Comparison of ENCODE assay signal across 8 cellular contexts in the genomic region with DNA sequence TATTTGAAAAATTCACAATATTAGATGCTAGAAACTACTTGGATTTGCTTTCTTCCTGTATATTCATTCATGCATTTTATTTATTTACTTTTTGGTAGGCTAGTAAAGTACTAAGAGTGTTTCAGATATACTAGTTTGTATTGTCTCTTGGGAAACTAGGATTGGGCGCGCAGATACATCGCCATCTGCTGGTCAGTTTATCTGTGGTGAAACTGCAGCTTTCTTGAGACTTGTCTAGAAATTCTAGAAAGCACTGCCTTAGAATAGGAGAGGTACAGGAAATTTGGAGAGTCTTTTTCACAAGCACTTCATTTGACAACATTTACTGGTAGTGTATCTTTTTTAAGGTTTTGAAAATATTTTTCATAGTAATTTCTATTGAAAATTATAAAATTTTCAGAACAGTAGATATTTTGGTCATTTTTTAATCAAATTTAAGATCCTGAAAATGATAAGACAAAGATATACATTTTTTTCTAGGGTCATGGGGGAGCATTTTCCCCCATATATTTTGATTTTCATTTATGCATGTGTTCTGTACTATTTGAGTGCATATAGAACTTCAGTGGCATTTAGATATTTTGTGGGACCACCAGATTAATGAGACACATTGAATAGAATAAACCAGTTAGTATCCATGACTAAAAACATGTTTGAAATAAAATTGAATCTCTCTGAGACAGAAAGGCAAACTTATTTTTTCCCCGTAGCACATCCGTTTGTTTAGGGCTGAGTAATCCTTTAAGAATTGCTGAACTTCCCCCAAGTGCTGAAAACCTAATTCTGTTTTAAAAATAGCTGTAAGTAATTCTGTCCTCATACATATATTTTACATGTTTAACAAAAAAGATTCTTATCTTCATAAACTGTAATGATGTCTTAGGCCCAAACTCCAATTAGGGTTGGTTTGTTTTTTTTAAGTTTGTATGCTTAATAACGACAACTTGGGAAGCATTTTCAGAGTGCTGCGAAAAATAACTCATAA. TPM values are rescaled to one million over a fixed set of nuclear protein-coding genes. Genes with fewer than 3 reads are reported as not detected.
A peak's percentile ranks its signal among the peaks of the same experiment; 100 is the strongest.
DNase-seq lines count a peak whose midpoint lies in the region; ATAC-seq and TF ChIP-seq lines count a peak whose summit lies in the region.

No MANE protein-coding gene starts in this region.

- peak; percentile 93 for DNase-seq in DMS79 treated with DMSO at 0.1 percent for 48 hours (lab: John Stamatoyannopoulos, UW)
- peak; percentile 65 for DNase-seq in NCI-H2196 treated with DMSO at 0.1 percent for 48 hours (lab: John Stamatoyannopoulos, UW; ENCODE audit: unreplicated experiment)
- peak; percentile 60 for DNase-seq in colonic mucosa
- peak in 2 of 3 donors; percentile 56 to 63 for DNase-seq in right lobe of liver
- peak; percentile 13 to 31 (median 30) for DNase-seq in stimulated activated CD4-positive, alpha-beta T cell treated with anti-CD3 and anti-CD28 coated beads, TNF-alpha, amount 100 ng/mL, for 24 hours (ENCODE audit: low read depth in 3 of 3)
- no peak for DNase-seq in mesenteric fat pad (ENCODE audit: low spot score)

- TF ChIP-seq CTCF in WI38 (IDR thresholded peaks at IDR 0.05; ENCODE audit: low read depth, low read length) (peak; percentile 53), colonic mucosa (IDR thresholded peaks at IDR 0.05) (peak; percentile 79), right lobe of liver (IDR thresholded peaks at IDR 0.05) (peak; percentile 88 to 94 (median 91))

- H3K27me3 ChIP-seq in colonic mucosa = no peaks in the 10 kb centered on the region
- no peaks in the 10 kb centered on the region for H3K27me3 ChIP-seq in right lobe of liver

- no peaks in the 10 kb centered on the region for H3K9me3 ChIP-seq in colonic mucosa
- no peaks in the 10 kb centered on the region for H3K9me3 ChIP-seq in right lobe of liver

- 43% methylated on average over 7 of the region's 7 CpGs for WGBS in right lobe of liver (ENCODE audit: insufficient coverage, low coverage, low lambda C conversion rate, missing lambda C conversion rate)

- intact Hi-C loops in colonic mucosa (cut with DNase I) = loop anchor here (5.0 to 10.0 kb wide), 4 partner anchors 227 to 398 kb away; partner anchors contain the start of gene SIX4
- intact Hi-C loops in right lobe of liver (cut with DNase I) = no loop called here

- H3K4me1 ChIP-seq in colonic mucosa (no peaks in the 10 kb centered on the region), right lobe of liver (no peaks in the 10 kb centered on the region)

- no peak overlapping the region for H3K9ac ChIP-seq in colonic mucosa (ENCODE audit: low read depth in 2 of 2, low read length in 2 of 2)

- H3K36me3 ChIP-seq in colonic mucosa (no peaks in the 10 kb centered on the region), right lobe of liver (no peaks in the 10 kb centered on the region)

- ATAC-seq in HG02678 (IDR thresholded peaks at IDR 0.05; ENCODE audit: unreplicated experiment) = peak; percentile 52
- peak; percentile 86 to 92 (median 88) for ATAC-seq in right lobe of liver

- H3K27ac ChIP-seq in colonic mucosa = no peak overlapping the region
- no peak overlapping the region for H3K27ac ChIP-seq in right lobe of liver

- no peak overlapping the region for H3K4me3 ChIP-seq in WI38 (ENCODE audit: low read depth, low read length)
- no peak overlapping the region for H3K4me3 ChIP-seq in colonic mucosa
- no peak overlapping the region for H3K4me3 ChIP-seq in right lobe of liver

- no peak for TF ChIP-seq POLR2A in right lobe of liver (IDR thresholded peaks at IDR 0.05)

RNA-seq across cellular contexts. Expression of gene SLC38A6, which starts 44.5 kb away (rescaled TPM):
- total RNA-seq in colonic mucosa (1 to 10 TPM; 5.0 to 7.8 TPM), right lobe of liver (1 to 10 TPM; 3.5 to 6.8 (median 5.9) TPM), mesenteric fat pad (20.1 TPM)

RNA-seq across cellular contexts. Expression of gene TRMT5, which starts 44.7 kb away (rescaled TPM):
- total RNA-seq in colonic mucosa (1 to 10 TPM; 8.8 to 10.0 TPM), right lobe of liver (1 to 10 TPM; 4.3 to 7.6 (median 5.5) TPM), mesenteric fat pad (16.3 TPM)
